In genomic region chr11:10543782-10544181, GRCh38 we compare ENCODE assay signal across 16 cellular contexts. TPM values are rescaled to one million over a fixed set of nuclear protein-coding genes. Genes with fewer than 3 reads are reported as not detected.
DNase-seq lines count a peak whose midpoint lies in the region; ATAC-seq and TF ChIP-seq lines count a peak whose summit lies in the region.
"Had no signal": no experiment of that assay in that cellular context is flagged by ENCODE, and none has a peak within 500 bp of the region (broad histone marks: within the 10 kb centered on the region; RNA-seq: fewer than 3 reads in every experiment).

No MANE protein-coding gene starts in this region.

- no peaks in the 10 kb centered on the region for H3K27me3 Mint-ChIP-seq in activated B cell treated with CpG ODN at 0.5 μM for 24 hours
- H3K27me3 Mint-ChIP-seq in stimulated activated memory B cell treated with anti-CD40 and anti-IgM and Interleukin-4, amounts not matched to agents 10 μg/mL and 1 μg/mL and 100 μg/mL, for 72 hours: no peaks in the 10 kb centered on the region

- TF ChIP-seq RAD21 in IMR-90 (IDR thresholded peaks at IDR 0.05; ENCODE audit: low read length): no peak

- H2AK5ac ChIP-seq in IMR-90 (ENCODE audit: low read depth, low read length) (0 out of 2 replicates have a peak overlapping the region, but pooled peaks have one; percentile 15), mesenchymal stem cell (ENCODE audit: low read length, severe bottlenecking) (no peak overlapping the region)

- no peaks in the 10 kb centered on the region for H3K36me3 ChIP-seq in IMR-90 (ENCODE audit: control insufficient read depth, insufficient read depth, low read length)
- no peaks in the 10 kb centered on the region for H3K36me3 ChIP-seq in mesenchymal stem cell (ENCODE audit: control insufficient read depth in 1 of 2, insufficient read depth in 2 of 2, low read depth in 1 of 2, low read length in 2 of 2)
- H3K36me3 ChIP-seq in upper lobe of right lung: no peaks in the 10 kb centered on the region

- DNase-seq in IMR-90 (no peak), activated B cell treated with CpG ODN at 0.5 μM for 24 hours (no peak), mesenchymal stem cell (no peak), upper lobe of right lung (no peak), glomerular visceral epithelial cell (ENCODE audit: extremely low spot score) (no peak), GM10248 (ENCODE audit: extremely low spot score) (no peak)
- DNase-seq: CD8-positive, alpha-beta T cell; COR-L47; GF-D8; HCEC 1CT; HFFc6 had no signal

- 97% methylated on average over 11 of the region's 14 CpGs; no CpG with 5 or more reads in 1 of the 2 experiments for WGBS in IMR-90 (ENCODE audit: extremely low coverage in 2 of 2, insufficient read length in 1 of 2), 2 experiments
- 95% methylated on average over 13 of the region's 14 CpGs for WGBS in mesenchymal stem cell

- no TSS peak for BruUV-seq in IMR-90 (replicated peaks; lab: Mats Ljungman, UMichigan)

- in situ Hi-C loops in IMR-90 (cut with MboI; ENCODE audit: low sequenced_read_pairs): no loop called here

- H3K27ac Mint-ChIP-seq in activated B cell treated with CpG ODN at 0.5 μM for 24 hours: peak overlapping the region; percentile 61
- H3K27ac Mint-ChIP-seq in stimulated activated memory B cell treated with anti-CD40 and anti-IgM and Interleukin-4, amounts not matched to agents 10 μg/mL and 1 μg/mL and 100 μg/mL, for 72 hours: peak overlapping the region; percentile 80
- H3K27ac Mint-ChIP-seq: CD8-positive, alpha-beta T cell; HFFc6 had no signal

- H2BK12ac ChIP-seq in mesenchymal stem cell (ENCODE audit: low read length in 2 of 2): peak overlapping the region in 1 of 2 experiments; percentile 54

- H3K4ac ChIP-seq in IMR-90 (ENCODE audit: low read depth, low read length) (no peak overlapping the region), mesenchymal stem cell (ENCODE audit: low read depth in 1 of 2, low read length in 2 of 2) (no peak overlapping the region)

- H3K23ac ChIP-seq in IMR-90 (ENCODE audit: low read depth, low read length): no peak overlapping the region
- no peak overlapping the region for H3K23ac ChIP-seq in mesenchymal stem cell (ENCODE audit: low read length in 2 of 2)

- no peaks in the 10 kb centered on the region for H4K20me1 ChIP-seq in IMR-90 (ENCODE audit: insufficient read depth, low read length)

- H4K91ac ChIP-seq in IMR-90 (ENCODE audit: insufficient read depth, low read depth, low read length): no peak overlapping the region
- H4K91ac ChIP-seq in mesenchymal stem cell (ENCODE audit: low read length): peak overlapping the region; percentile 80

- peaks cover 69% of the 10 kb centered on the region for H3K4me1 Mint-ChIP-seq in activated B cell treated with CpG ODN at 0.5 μM for 24 hours
- peaks cover 46% of the 10 kb centered on the region for H3K4me1 Mint-ChIP-seq in stimulated activated memory B cell treated with anti-CD40 and anti-IgM and Interleukin-4, amounts not matched to agents 10 μg/mL and 1 μg/mL and 100 μg/mL, for 72 hours

- POLR2A ChIA-PET in IMR-90 (lab: Charles Lee; ENCODE audit: unreplicated experiment): no interaction called here
- POLR2A ChIA-PET in activated B cell treated with CpG ODN at 0.5 μM for 24 hours (lab: Charles Lee): interaction anchor here (0.5 kb wide), 1 partner anchor 17 kb away, joined by 3 read pairs; no protein-coding TSS in a partner anchor
- POLR2A ChIA-PET in GM10248 (lab: Yijun Ruan, JAX): no interaction called here

- no peak overlapping the region for H2BK20ac ChIP-seq in IMR-90 (ENCODE audit: low read depth, low read length)

- H3K79me1 ChIP-seq in IMR-90 (ENCODE audit: low read depth in 1 of 2, low read length in 2 of 2) (peaks cover 10 to 19% of the 10 kb centered on the region in 2 experiments; a peak in 3 of 4 replicates), mesenchymal stem cell (replicated peaks; ENCODE audit: low read length, poor library complexity, severe bottlenecking) (peaks cover 2% of the 10 kb centered on the region)

- ATAC-seq in IMR-90 (ENCODE audit: low read depth) (no peak), activated B cell treated with CpG ODN at 0.5 μM for 24 hours (ENCODE audit: low read depth) (no peak), upper lobe of right lung (no peak)
- ATAC-seq in stimulated activated memory B cell treated with anti-CD40 and anti-IgM and Interleukin-4, amounts not matched to agents 10 μg/mL and 1 μg/mL and 100 μg/mL, for 72 hours: no peak
- ATAC-seq: A549; CD8-positive, alpha-beta T cell had no signal

- no peaks in the 10 kb centered on the region for H3K9me3 ChIP-seq in IMR-90 (ENCODE audit: control insufficient read depth, insufficient read depth, low read length)
- no peaks in the 10 kb centered on the region for H3K9me3 ChIP-seq in mesenchymal stem cell (ENCODE audit: control insufficient read depth, low read length)
- no peaks in the 10 kb centered on the region for H3K9me3 ChIP-seq in upper lobe of right lung
- H3K9me3 ChIP-seq: A549 had no signal

- H3K9ac ChIP-seq in IMR-90 (ENCODE audit: low read depth, low read length) (no peak overlapping the region), mesenchymal stem cell (ENCODE audit: low read length) (no peak overlapping the region)

- H3K27me3 ChIP-seq in IMR-90 (ENCODE audit: control insufficient read depth, insufficient read depth, low read length) (no peaks in the 10 kb centered on the region), mesenchymal stem cell (ENCODE audit: control insufficient read depth in 1 of 2, insufficient read depth in 1 of 2, low read length in 2 of 2) (no peaks in the 10 kb centered on the region), upper lobe of right lung (no peaks in the 10 kb centered on the region)

- H3K18ac ChIP-seq in IMR-90 (ENCODE audit: low read depth, low read length) (no peak overlapping the region), mesenchymal stem cell (ENCODE audit: low read depth in 1 of 2, low read length in 2 of 2) (no peak overlapping the region)

- TF ChIP-seq POLR2A in IMR-90 (IDR thresholded peaks at IDR 0.05; ENCODE audit: low read depth, low read length): no peak

- no peak overlapping the region for H3K4me3 Mint-ChIP-seq in activated B cell treated with CpG ODN at 0.5 μM for 24 hours
- no peak overlapping the region for H3K4me3 Mint-ChIP-seq in stimulated activated memory B cell treated with anti-CD40 and anti-IgM and Interleukin-4, amounts not matched to agents 10 μg/mL and 1 μg/mL and 100 μg/mL, for 72 hours
- H3K4me3 Mint-ChIP-seq: CD14-positive monocyte; CD8-positive, alpha-beta T cell; HFFc6 had no signal

- no peak overlapping the region for H2AFZ ChIP-seq in IMR-90 (replicated peaks; ENCODE audit: low read length, poor library complexity)
- H2AFZ ChIP-seq in mesenchymal stem cell (ENCODE audit: low read depth, low read length): no peak overlapping the region

- H3K4me3 ChIP-seq in IMR-90 (ENCODE audit: insufficient read depth, low read depth, low read length): no peak overlapping the region
- H3K4me3 ChIP-seq in mesenchymal stem cell (ENCODE audit: insufficient read depth in 1 of 2, low read depth in 1 of 2, low read length in 2 of 2): no peak overlapping the region
- no peak overlapping the region for H3K4me3 ChIP-seq in upper lobe of right lung
- H3K4me3 ChIP-seq: A549 had no signal

- H3K4me1 ChIP-seq in IMR-90 (ENCODE audit: control insufficient read depth, insufficient read depth, low read length): peaks cover 2% of the 10 kb centered on the region
- H3K4me1 ChIP-seq in mesenchymal stem cell (ENCODE audit: control insufficient read depth, insufficient read depth, low read depth, low read length): no peaks in the 10 kb centered on the region
- H3K4me1 ChIP-seq in upper lobe of right lung: peaks cover 9% of the 10 kb centered on the region

- dilution Hi-C loops in IMR-90 (cut with HindIII; ENCODE audit: low sequenced_read_pairs, unreplicated experiment): no loop called here

- H4K5ac ChIP-seq in IMR-90 (ENCODE audit: low read depth, low read length): no peak overlapping the region

- no peak overlapping the region for H2BK5ac ChIP-seq in IMR-90 (ENCODE audit: low read depth, low read length, poor library complexity, severe bottlenecking)
- H2BK5ac ChIP-seq in mesenchymal stem cell (ENCODE audit: low read depth, low read length, poor library complexity, severe bottlenecking): no peak overlapping the region

- intact Hi-C loops in IMR-90 (cut with micrococcal nuclease) (no loop called here), activated B cell treated with CpG ODN at 0.5 μM for 24 hours (cut with micrococcal nuclease) (loop anchor here (5.0 kb wide), 2 partner anchors 34 to 786 kb away; no protein-coding TSS in a partner anchor), upper lobe of right lung (cut with DNase I) (no loop called here)

- H3K9me1 ChIP-seq in IMR-90 (ENCODE audit: insufficient read depth, low read length): peaks cover 4% of the 10 kb centered on the region; the same call in 1 of the 2 replicates

- no peak overlapping the region for H3K27ac ChIP-seq in IMR-90 (ENCODE audit: insufficient read depth, low read length)
- no peak overlapping the region for H3K27ac ChIP-seq in mesenchymal stem cell (ENCODE audit: low read length, poor library complexity, severe bottlenecking)
- H3K27ac ChIP-seq in upper lobe of right lung: no peak overlapping the region
- H3K27ac ChIP-seq: A549 had no signal

- H2BK15ac ChIP-seq in IMR-90 (ENCODE audit: low read depth, low read length): no peak overlapping the region
- no peak overlapping the region for H2BK15ac ChIP-seq in mesenchymal stem cell (ENCODE audit: low read depth, poor library complexity, severe bottlenecking)

- peaks cover 14% of the 10 kb centered on the region for H3K36me3 Mint-ChIP-seq in activated B cell treated with CpG ODN at 0.5 μM for 24 hours (ENCODE audit: low read depth)
- peaks cover 8% of the 10 kb centered on the region for H3K36me3 Mint-ChIP-seq in stimulated activated memory B cell treated with anti-CD40 and anti-IgM and Interleukin-4, amounts not matched to agents 10 μg/mL and 1 μg/mL and 100 μg/mL, for 72 hours
- H3K36me3 Mint-ChIP-seq: CD14-positive monocyte had no signal

- no peak overlapping the region for H3K56ac ChIP-seq in IMR-90 (ENCODE audit: extremely low read depth, insufficient read depth, low read length)

- TF ChIP-seq CTCF in IMR-90 (conservative IDR thresholded peaks at IDR 0.05; ENCODE audit: low read depth, low read length) (no peak), activated B cell treated with CpG ODN at 0.5 μM for 24 hours (IDR thresholded peaks at IDR 0.05) (no peak), upper lobe of right lung (IDR thresholded peaks at IDR 0.05) (no peak), GM10248 (IDR thresholded peaks at IDR 0.05; ENCODE audit: control extremely low read depth, extremely low read depth, low read depth, missing control alignments) (no peak)

- H4K8ac ChIP-seq in IMR-90 (ENCODE audit: low read depth in 2 of 2, low read length in 2 of 2): no peak overlapping the region
- no peak overlapping the region for H4K8ac ChIP-seq in mesenchymal stem cell (ENCODE audit: low read length)

- H3K4me2 ChIP-seq in IMR-90 (ENCODE audit: low read depth, low read length) (no peak overlapping the region), mesenchymal stem cell (ENCODE audit: low read length, poor library complexity, severe bottlenecking) (no peak overlapping the region)
- H3K4me2 ChIP-seq: A549 had no signal

- CTCF ChIA-PET in IMR-90 (lab: Yijun Ruan, JAX) (no interaction called here), activated B cell treated with CpG ODN at 0.5 μM for 24 hours (lab: Charles Lee) (interaction anchor here (0.8 kb wide), 1 partner anchor 102 kb away, joined by 4 read pairs; no protein-coding TSS in a partner anchor), GM10248 (lab: Yijun Ruan, JAX) (interaction anchor here (1.1 to 5.7 kb wide), 2 partner anchors 12 kb away, joined by 3 to 47 read pairs; no protein-coding TSS in a partner anchor)

- peaks cover 5% of the 10 kb centered on the region for H3K9me3 Mint-ChIP-seq in activated B cell treated with CpG ODN at 0.5 μM for 24 hours
- H3K9me3 Mint-ChIP-seq in stimulated activated memory B cell treated with anti-CD40 and anti-IgM and Interleukin-4, amounts not matched to agents 10 μg/mL and 1 μg/mL and 100 μg/mL, for 72 hours: no peaks in the 10 kb centered on the region
- H3K9me3 Mint-ChIP-seq: CD8-positive, alpha-beta T cell; HFFc6 had no signal

- H2BK120ac ChIP-seq in IMR-90 (ENCODE audit: low read depth, low read length) (no peak overlapping the region), mesenchymal stem cell (ENCODE audit: low read depth, low read length) (no peak overlapping the region)

- H2AK9ac ChIP-seq in IMR-90 (replicated peaks; ENCODE audit: low read depth, low read length, poor library complexity): no peak overlapping the region

- no peak overlapping the region for H3K14ac ChIP-seq in IMR-90 (replicated peaks; ENCODE audit: low read depth, low read length)
- H3K14ac ChIP-seq in mesenchymal stem cell (ENCODE audit: low read length in 2 of 2): no peak overlapping the region

RNA-seq across cellular contexts. Expression of gene RNF141, which starts 2.8 kb away (rescaled TPM):
- total RNA-seq in IMR-90 (2012; rRNA removed) (18.6 and 34.2 TPM in 2 replicates), activated B cell treated with CpG ODN at 0.5 μM for 24 hours (32.8 and 36.9 TPM in 2 replicates), upper lobe of right lung (50.0 TPM)
- polyA plus RNA-seq in IMR-90 (2012; rRNA removed): 10.6 and 13.8 TPM in 2 replicates
- 2.1 and 3.4 TPM in 2 replicates for polyA plus RNA-seq in IMR-90 (2012; cell fraction: cytosol; rRNA removed)
- 0.53 and 6.1 TPM in 2 replicates for polyA plus RNA-seq in IMR-90 (2012; cell fraction: nucleus; rRNA removed; ENCODE audit: low replicate concordance)
- 22.6 TPM for polyA plus RNA-seq in mesenchymal stem cell (2013, experiment 1 of 2)
- 23.1 TPM for polyA plus RNA-seq in mesenchymal stem cell (2013, experiment 2 of 2)

RNA-seq across cellular contexts. Expression of gene LYVE1, which starts 24.7 kb away (rescaled TPM):
- total RNA-seq in IMR-90 (2012; rRNA removed): not detected in 2 replicates
- not detected in 2 replicates for polyA plus RNA-seq in IMR-90 (2012; rRNA removed)
- not detected in 2 replicates for polyA plus RNA-seq in IMR-90 (2012; cell fraction: cytosol; rRNA removed)
- polyA plus RNA-seq in IMR-90 (2012; cell fraction: nucleus; rRNA removed; ENCODE audit: low replicate concordance): 0.04 and 0.32 TPM in 2 replicates
- total RNA-seq in activated B cell treated with CpG ODN at 0.5 μM for 24 hours: not detected in 2 replicates
- 0.35 TPM for polyA plus RNA-seq in mesenchymal stem cell (2013, experiment 1 of 2)
- polyA plus RNA-seq in mesenchymal stem cell (2013, experiment 2 of 2): 0.32 TPM
- total RNA-seq in upper lobe of right lung: 108 TPM
- total RNA-seq: CD8-positive, alpha-beta T cell; H4; HT1080 had no signal

Comparison
In these comparisons a context has a peak if more than half of its experiments do, and no peak if none do; other contexts are left out.
1. RNA of gene LYVE1, which starts 24.7 kb away (total RNA-seq): 108 TPM in upper lobe of right lung (single experiment); not detected in IMR-90 and not detected in activated B cell treated with CpG ODN at 0.5 μM for 24 hours; every median in the first group is over 100 times any median in the second.